In the genomic region with DNA sequence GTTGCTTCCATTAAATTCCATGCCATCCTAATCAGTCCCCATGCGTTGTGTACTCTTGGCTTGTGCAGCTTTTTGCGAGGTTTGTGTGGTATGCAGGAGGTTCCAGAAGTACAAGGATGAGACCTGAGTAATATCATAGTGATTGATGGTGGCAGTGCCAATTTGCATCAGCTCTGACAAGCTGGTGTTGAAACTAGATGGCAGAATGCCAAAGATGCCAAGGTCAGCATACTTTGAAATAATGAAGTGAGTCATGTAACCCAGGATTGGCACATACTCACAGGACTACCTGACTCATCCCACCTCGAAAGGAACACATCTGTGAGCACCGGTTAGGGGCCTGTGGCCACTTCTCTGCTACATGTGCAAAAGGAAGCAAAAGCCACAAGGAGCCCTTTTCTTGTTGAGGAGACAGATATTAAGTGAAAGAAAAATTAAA, we compare ENCODE assay signal across 1 cellular context.
TF ChIP-seq lines count a peak whose summit lies in the region.

No MANE protein-coding gene starts in this region.

TF ChIP-seq in HepG2, 621 proteins besides CTCF, POLR2A, EP300 and RAD21:
- TF ChIP-seq CEBPB (IDR thresholded peaks at IDR 0.05; ENCODE audit: borderline replicate concordance, low read depth, low read length) (peak; percentile 86), MAFK (conservative IDR thresholded peaks at IDR 0.05 in 1 of 2, IDR thresholded peaks at IDR 0.05 in 1 of 2; ENCODE audit: low read length in 2 of 2) (peak; percentile 74 to 84), HMG20A (CRISPR knock-in tag; IDR thresholded peaks at IDR 0.05; ENCODE audit: borderline replicate concordance) (peak; percentile 30; the same call in 1 of the 2 replicates), FOSL2 (CRISPR knock-in tag; IDR thresholded peaks at IDR 0.05) (peak; percentile 92), NCOA1 (CRISPR knock-in tag; IDR thresholded peaks at IDR 0.05) (no peak), ZBTB8A (CRISPR knock-in tag; IDR thresholded peaks at IDR 0.05; ENCODE audit: borderline replicate concordance, low read depth) (no peak), MAFF (IDR thresholded peaks at IDR 0.05; ENCODE audit: low read depth, low read length) (peak; percentile 72)
- TF ChIP-seq, protein P1, sequence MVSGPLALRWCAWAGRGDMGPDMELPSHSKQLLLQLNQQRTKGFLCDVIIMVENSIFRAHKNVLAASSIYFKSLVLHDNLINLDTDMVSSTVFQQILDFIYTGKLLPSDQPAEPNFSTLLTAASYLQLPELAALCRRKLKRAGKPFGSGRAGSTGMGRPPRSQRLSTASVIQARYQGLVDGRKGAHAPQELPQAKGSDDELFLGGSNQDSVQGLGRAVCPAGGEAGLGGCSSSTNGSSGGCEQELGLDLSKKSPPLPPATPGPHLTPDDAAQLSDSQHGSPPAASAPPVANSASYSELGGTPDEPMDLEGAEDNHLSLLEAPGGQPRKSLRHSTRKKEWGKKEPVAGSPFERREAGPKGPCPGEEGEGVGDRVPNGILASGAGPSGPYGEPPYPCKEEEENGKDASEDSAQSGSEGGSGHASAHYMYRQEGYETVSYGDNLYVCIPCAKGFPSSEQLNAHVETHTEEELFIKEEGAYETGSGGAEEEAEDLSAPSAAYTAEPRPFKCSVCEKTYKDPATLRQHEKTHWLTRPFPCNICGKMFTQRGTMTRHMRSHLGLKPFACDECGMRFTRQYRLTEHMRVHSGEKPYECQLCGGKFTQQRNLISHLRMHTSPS (CRISPR knock-in tag; IDR thresholded peaks at IDR 0.05; ENCODE audit: low read depth) = peak; percentile 58; the same call in 1 of the 2 replicates
